31 cellular contexts compared by ENCODE assay signal in genomic region chr10:16242446-16242845, GRCh38.
"Had no signal": no experiment of that assay in that cellular context is flagged by ENCODE, and none has a peak within 500 bp of the region (broad histone marks: within the 10 kb centered on the region; RNA-seq: fewer than 3 reads in every experiment).

No MANE protein-coding gene starts in this region.

- H3K27ac ChIP-seq: body of pancreas, breast epithelium, WERI-Rb-1 had no signal

- H3K36me3 ChIP-seq: breast epithelium, WERI-Rb-1 had no signal

- H3K4me3 ChIP-seq: body of pancreas, breast epithelium had no signal

- H3K4me1 ChIP-seq: body of pancreas, breast epithelium had no signal

- H3K9me3 ChIP-seq: body of pancreas had no signal

- H3K27me3 ChIP-seq: body of pancreas, breast epithelium had no signal

- DNase-seq: activated CD4-positive, alpha-beta T cell treated with anti-CD3 and anti-CD28 coated beads, Interleukin-2, amount 10 ng/mL, durations not matched to agents 24 days and 14 days; activated CD4-positive, alpha-beta T cell treated with anti-CD3 and anti-CD28 coated beads, Interleukin-2, amount 50 U/mL, for 4 hours; activated CD8-positive, alpha-beta T cell treated with anti-CD3 and anti-CD28 coated beads for 36 hours; activated effector memory CD4-positive, alpha-beta T cell treated with anti-CD3 and anti-CD28 coated beads, Interleukin-2, amount 50 U/mL, for 16 hours; activated naive CD4-positive, alpha-beta T cell; activated naive CD4-positive, alpha-beta T cell treated with anti-CD3 and anti-CD28 coated beads, Interleukin-2, amount 50 U/mL, for 16 hours; activated naive CD8-positive, alpha-beta T cell treated with anti-CD3 and anti-CD28 coated beads for 36 hours; activated T-cell treated with anti-CD3 and anti-CD28 coated beads, Interleukin-2, amount 50 U/mL, for 1 hour; activated T-cell treated with anti-CD3 and anti-CD28 coated beads, Interleukin-2, amount 50 U/mL, for 72 hours; body of pancreas; Karpas-422; MV-4-11; NCI-H1092; NCI-H1436 treated with DMSO at 0.1 percent for 48 hours; NCI-H187; NCI-H2029 treated with DMSO at 0.1 percent for 48 hours; NCI-H2107; NCI-H2171; NCI-H510A; NCI-H526; NCI-H748 treated with DMSO at 0.1 percent for 48 hours; NK-92 treated with Interleukin-12 subunit alpha and Interleukin-12 subunit beta, amount 100 ng/mL, for 24 hours; OCI-M1; Right ventricle myocardium superior; SW 1271; T-helper 1 cell; T-helper 2 cell; T-helper 9 cell; WERI-Rb-1 had no signal

- ATAC-seq: activated CD8-positive, alpha-beta T cell treated with anti-CD3 and anti-CD28 coated beads for 36 hours; activated T-cell treated with anti-CD3 and anti-CD28 coated beads, Interleukin-2, amount 50 U/mL, for 72 hours; activated T-helper 17 cell treated with anti-CD3 and anti-CD28 coated beads, Interleukin-2, amount 50 U/mL, for 72 hours; body of pancreas had no signal
